ENCODE assay signal across 13 cellular contexts in genomic region chr3:128971421-128971820, GRCh38. TPM values are rescaled to one million over a fixed set of nuclear protein-coding genes. Genes with fewer than 3 reads are reported as not detected.
A peak's percentile ranks its signal among the peaks of the same experiment; 100 is the strongest.
DNase-seq lines count a peak whose midpoint lies in the region; ATAC-seq, FAIRE-seq and TF ChIP-seq lines count a peak whose summit lies in the region.
"Had no signal": no experiment of that assay in that cellular context is flagged by ENCODE, and none has a peak within 500 bp of the region (broad histone marks: within the 10 kb centered on the region; RNA-seq: fewer than 3 reads in every experiment).

No MANE protein-coding gene starts in this region.

- DNase-seq in EH (ENCODE audit: low read depth) (peak; percentile 60), NCI-H2196 (lab: John Stamatoyannopoulos, UW; ENCODE audit: unreplicated experiment) (peak; percentile 60), dermis blood vessel endothelial cell (peak; percentile 37), lung (ENCODE audit: low spot score) (peak; percentile 37), KBM-7 (no peak), urothelium cell line (ENCODE audit: low spot score) (no peak)
- DNase-seq in activated CD4-positive, alpha-beta T cell treated with anti-CD3 and anti-CD28 coated beads, Interleukin-2, amount 50 U/mL, for 48 hours: no peak
- DNase-seq: activated naive CD8-positive, alpha-beta T cell treated with anti-CD3 and anti-CD28 coated beads, Interleukin-2, amount 50 U/mL, for 24 hours; T-helper 9 cell had no signal

- peak overlapping the region in 1 of 2 donors; percentile 65 for H3K27ac ChIP-seq in lung (ENCODE audit: low read depth in 1 of 2, low read length in 1 of 2)
- H3K27ac ChIP-seq: epithelial cell of prostate, KMS-11 had no signal

- ATAC-seq in lung (ENCODE audit: insufficient read depth, low FRiP score) (no peak), GM21390 (IDR thresholded peaks at IDR 0.05; ENCODE audit: unreplicated experiment) (no peak)
- ATAC-seq: activated naive CD8-positive, alpha-beta T cell treated with anti-CD3 and anti-CD28 coated beads, Interleukin-2, amount 50 U/mL, for 24 hours had no signal

- FAIRE-seq in urothelium cell line (lab: Jason Lieb, UNC): no peak
- FAIRE-seq: H1 had no signal

- H3K9me3 ChIP-seq in lung (ENCODE audit: control insufficient read depth in 2 of 2, insufficient read depth in 1 of 2, low read length in 1 of 2): no peaks in the 10 kb centered on the region

- WGBS in lung, 2 donors: 35 to 39% methylated on average over 3 of the region's 3 CpGs

- H3K27me3 ChIP-seq in lung (ENCODE audit: control insufficient read depth, insufficient read depth): no peaks in the 10 kb centered on the region

- in situ Hi-C loops in KBM-7 (cut with MboI; ENCODE audit: low pct_unique_long_range_greater_than_20kb, low sequenced_read_pairs): no loop called here

- H3K36me3 ChIP-seq in lung (ENCODE audit: control insufficient read depth in 2 of 2, insufficient read depth in 2 of 2, low read length in 2 of 2): no peaks in the 10 kb centered on the region

- peaks cover 0 to 2% of the 10 kb centered on the region in 2 donors for H3K4me1 ChIP-seq in lung (ENCODE audit: control insufficient read depth in 2 of 2, insufficient read depth in 2 of 2, low read length in 2 of 2)

- no peak for TF ChIP-seq CTCF in lung (IDR thresholded peaks at IDR 0.05; ENCODE audit: control extremely low read depth, extremely low read depth)

- no peak overlapping the region for H3K4me3 ChIP-seq in lung

RNA-seq across cellular contexts. Expression of gene CFAP92, which starts 22.5 kb away (rescaled TPM):
- total RNA-seq in dermis blood vessel endothelial cell (1.9 and 2.4 TPM in 2 replicates), lung (1 to 10 TPM; 4.1 to 4.9 TPM)
- polyA plus RNA-seq in lung: 1 to 10 TPM; 1.2 to 1.3 TPM

RNA-seq across cellular contexts. Expression of gene EFCC1, which starts 29.7 kb away (rescaled TPM):
- total RNA-seq in dermis blood vessel endothelial cell (5.9 and 12.1 TPM in 2 replicates), lung (1 to 10 TPM; 5.2 to 7.4 TPM)
- 10 to 100 TPM in 1 of 2 donors, 1 to 10 TPM in 1; 3.2 to 10.0 TPM for polyA plus RNA-seq in lung

Comparison
In these comparisons a context has a peak if more than half of its experiments do, and no peak if none do; other contexts are left out.
1. DNase-seq: peak in EH (single experiment), NCI-H2196 (single experiment), dermis blood vessel endothelial cell (single experiment) and lung (single experiment); none in activated CD4-positive, alpha-beta T cell treated with anti-CD3 and anti-CD28 coated beads, Interleukin-2, amount 50 U/mL, for 48 hours (0 of 2), KBM-7 (single experiment) and urothelium cell line (single experiment).